8 cellular contexts compared by ENCODE assay signal in the genomic region with DNA sequence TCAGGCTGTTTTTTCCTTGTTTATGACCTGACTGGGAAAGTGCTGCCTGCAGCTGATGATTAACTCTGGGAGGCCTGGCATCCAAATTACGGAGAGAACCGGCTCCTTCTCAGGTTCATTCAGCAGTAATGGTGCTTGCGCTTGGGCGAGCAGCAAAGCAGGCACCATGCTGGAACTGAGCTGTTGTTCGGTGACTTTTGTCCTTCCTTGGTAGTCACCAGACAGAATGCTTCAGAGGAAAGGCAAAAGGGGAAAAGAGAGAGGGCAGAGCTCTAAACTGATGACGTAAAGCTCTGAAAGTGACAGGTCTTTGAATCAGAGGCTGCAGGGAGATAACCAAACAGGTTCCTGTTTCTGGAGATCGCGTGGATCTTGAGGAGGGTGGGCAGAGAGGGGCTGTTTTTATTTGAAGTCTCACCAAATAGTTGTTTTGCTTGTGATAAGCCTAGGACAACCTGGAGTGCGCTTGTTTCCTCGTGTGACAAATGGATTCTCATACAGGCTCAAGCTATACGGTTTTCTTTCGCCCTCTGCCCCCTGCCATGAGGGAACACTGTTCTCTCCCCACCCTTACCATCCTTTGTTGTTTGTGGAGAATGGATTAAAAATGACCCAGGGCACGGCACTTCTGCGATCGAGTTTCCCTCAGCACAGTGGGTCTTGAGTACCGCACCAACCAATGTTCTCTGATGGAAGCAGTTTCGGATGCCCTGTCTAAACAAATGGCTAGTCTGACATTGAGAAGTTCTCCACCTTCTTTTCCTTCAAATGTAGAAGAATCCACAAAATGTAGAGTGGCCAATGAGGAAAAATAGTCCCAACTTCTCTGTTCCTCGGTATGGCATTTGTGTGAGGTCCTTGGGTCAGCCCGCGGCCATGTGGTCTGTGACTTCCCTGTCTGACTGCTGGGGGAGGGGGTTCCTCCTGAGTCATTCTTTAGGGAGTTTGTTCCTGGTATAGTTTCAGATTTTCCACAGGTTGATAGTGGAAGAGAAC. TPM values are rescaled to one million over a fixed set of nuclear protein-coding genes. Genes with fewer than 3 reads are reported as not detected.
DNase-seq lines count a peak whose midpoint lies in the region; ATAC-seq and TF ChIP-seq lines count a peak whose summit lies in the region.

No MANE protein-coding gene starts in this region.

- peak overlapping the region; percentile 88 for H3K4me3 Mint-ChIP-seq in activated T-cell treated with anti-CD3 and anti-CD28 coated beads, Interleukin-2, amount 50 U/mL, for 4 hours

- peaks cover 3% of the 10 kb centered on the region for H3K36me3 Mint-ChIP-seq in activated T-cell treated with anti-CD3 and anti-CD28 coated beads, Interleukin-2, amount 50 U/mL, for 4 hours (ENCODE audit: insufficient read depth)

- peak; percentile 33 for ATAC-seq in HG03432 (IDR thresholded peaks at IDR 0.05; ENCODE audit: unreplicated experiment)
- peak; percentile 51 to 54 for ATAC-seq in activated T-cell treated with anti-CD3 and anti-CD28 coated beads, Interleukin-2, amount 50 U/mL, for 4 hours
- ATAC-seq in stimulated activated naive CD8-positive, alpha-beta T cell treated with anti-CD3 and anti-CD28 coated beads, Interleukin-15, Interleukin-2, amounts not matched to agents 100 U/mL and 50 U/mL, for 24 hours, result peak; percentile 13
- ATAC-seq in esophagus mucosa, result no peak

- peaks cover 0 to 7% (median 0%) of the 10 kb centered on the region in 11 experiments; a peak in 1 of 22 replicates for H3K9me3 ChIP-seq in BLaER1 treated with 17β-estradiol and CSF1 and Interleukin-3, amounts not matched to agents 10 nM and 100 nM (replicated peaks in 1 of 11)

- no peaks in the 10 kb centered on the region for H3K27me3 ChIP-seq in BLaER1 treated with 17β-estradiol and CSF1 and Interleukin-3, amounts not matched to agents 10 nM and 100 nM

- peak overlapping the region; percentile 83 to 96 (median 88) for H3K4me2 ChIP-seq in BLaER1 treated with 17β-estradiol and CSF1 and Interleukin-3, amounts not matched to agents 10 nM and 100 nM

- H3K4me1 ChIP-seq in BLaER1 treated with 17β-estradiol and CSF1 and Interleukin-3, amounts not matched to agents 10 nM and 100 nM, result peaks cover 23 to 42% (median 32%) of the 10 kb centered on the region in 10 experiments

- peak; percentile 86 for TF ChIP-seq POLR2A in GM19099 (IDR thresholded peaks at IDR 0.05; ENCODE audit: extremely low read depth, insufficient read length, low read depth)

- peak; percentile 5 for DNase-seq in activated T-cell treated with anti-CD3 and anti-CD28 coated beads, Interleukin-2, amount 50 U/mL, for 4 hours
- peak; percentile 24 for DNase-seq in kidney glomerular epithelial cell (lab: John Stamatoyannopoulos, UW)
- DNase-seq in stimulated activated naive CD8-positive, alpha-beta T cell treated with anti-CD3 and anti-CD28 coated beads, Interleukin-15, Interleukin-2, amounts not matched to agents 100 U/mL and 50 U/mL, for 24 hours, result no peak
- DNase-seq in posterior vena cava (ENCODE audit: low spot score), result no peak

- H4K20me1 ChIP-seq in BLaER1 treated with 17β-estradiol and CSF1 and Interleukin-3, amounts not matched to agents 10 nM and 100 nM, result no peaks in the 10 kb centered on the region

- peaks cover 41% of the 10 kb centered on the region for H3K4me1 Mint-ChIP-seq in activated T-cell treated with anti-CD3 and anti-CD28 coated beads, Interleukin-2, amount 50 U/mL, for 4 hours (ENCODE audit: low read depth)

- H3K36me3 ChIP-seq in BLaER1 treated with 17β-estradiol and CSF1 and Interleukin-3, amounts not matched to agents 10 nM and 100 nM, result no peaks in the 10 kb centered on the region

- H3K27me3 Mint-ChIP-seq in activated T-cell treated with anti-CD3 and anti-CD28 coated beads, Interleukin-2, amount 50 U/mL, for 4 hours (ENCODE audit: low read depth), result no peaks in the 10 kb centered on the region

- peak overlapping the region in 6 of 10 experiments; percentile 57 to 79 (median 68); a peak in 10 of 20 replicates for H3K4me3 ChIP-seq in BLaER1 treated with 17β-estradiol and CSF1 and Interleukin-3, amounts not matched to agents 10 nM and 100 nM

- intact Hi-C loops in posterior vena cava (cut with DNase I), result loop anchor here (10.0 kb wide), 1 partner anchor 107 kb away; no protein-coding TSS in a partner anchor

- H3K27ac ChIP-seq in BLaER1 treated with 17β-estradiol and CSF1 and Interleukin-3, amounts not matched to agents 10 nM and 100 nM, result peak overlapping the region in 5 of 11 experiments; percentile 7 to 84 (median 78); a peak in 7 of 22 replicates

- peak overlapping the region in 5 of 11 experiments; percentile 21 to 84 (median 36); a peak in 6 of 22 replicates for H3K9ac ChIP-seq in BLaER1 treated with 17β-estradiol and CSF1 and Interleukin-3, amounts not matched to agents 10 nM and 100 nM

- no peaks in the 10 kb centered on the region for H3K9me3 Mint-ChIP-seq in activated T-cell treated with anti-CD3 and anti-CD28 coated beads, Interleukin-2, amount 50 U/mL, for 4 hours

RNA-seq across cellular contexts. Expression of a gene that starts 1.3 kb away (rescaled TPM):
- 1 to 10 TPM; 2.4 to 4.1 (median 2.8) TPM for total RNA-seq in activated T-cell treated with anti-CD3 and anti-CD28 coated beads, Interleukin-2, amount 50 U/mL, for 4 hours
- total RNA-seq in esophagus mucosa, result 4.3 TPM
- 10 to 100 TPM; 10.9 to 13.8 TPM for total RNA-seq in posterior vena cava

Comparison
In these comparisons a context has a peak if more than half of its experiments do, and no peak if none do; other contexts are left out.
1. DNase-seq: peak in activated T-cell treated with anti-CD3 and anti-CD28 coated beads, Interleukin-2, amount 50 U/mL, for 4 hours (single experiment) and kidney glomerular epithelial cell (single experiment); none in stimulated activated naive CD8-positive, alpha-beta T cell treated with anti-CD3 and anti-CD28 coated beads, Interleukin-15, Interleukin-2, amounts not matched to agents 100 U/mL and 50 U/mL, for 24 hours (single experiment) and posterior vena cava (single experiment).